Comparison of ENCODE assay signal across 1 cellular context in the genomic region with DNA sequence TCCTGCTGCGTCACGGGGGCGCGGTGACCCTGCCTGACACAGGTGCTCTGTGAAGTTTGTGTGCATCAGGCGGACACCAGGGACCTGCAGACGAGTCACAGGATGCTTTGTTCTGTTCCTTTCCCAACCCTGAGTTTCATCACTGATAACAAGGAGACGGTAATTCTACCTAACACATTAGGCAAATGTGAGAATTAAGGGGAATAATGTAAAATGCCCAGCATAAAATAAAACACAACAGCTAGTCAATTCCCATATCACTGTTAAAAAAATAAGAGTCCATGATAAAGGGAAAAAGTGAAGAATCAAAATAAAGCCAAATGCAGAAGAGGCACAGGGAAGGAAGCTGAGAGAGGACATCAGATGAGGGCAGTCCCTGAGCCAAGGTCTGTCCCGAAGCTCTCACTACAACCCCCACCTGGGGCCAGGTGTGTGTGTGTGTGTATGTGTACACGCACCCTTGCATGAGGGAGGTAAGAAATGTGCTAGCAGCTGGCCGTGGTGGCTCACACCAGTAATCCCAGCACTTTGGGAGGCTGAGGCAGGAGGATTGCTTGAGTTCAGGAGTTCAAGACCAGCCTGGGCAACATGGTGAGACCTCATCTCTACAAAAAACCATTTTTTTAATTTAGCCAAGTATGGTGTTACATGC.
TF ChIP-seq lines count a peak whose summit lies in the region.

No MANE protein-coding gene starts in this region.

TF ChIP-seq in GM12878, 131 proteins besides CTCF, POLR2A, EP300 and RAD21:
- TF ChIP-seq SIN3A (IDR thresholded peaks at IDR 0.05; ENCODE audit: low read depth, low read length) = no peak
- TF ChIP-seq, protein P1, sequence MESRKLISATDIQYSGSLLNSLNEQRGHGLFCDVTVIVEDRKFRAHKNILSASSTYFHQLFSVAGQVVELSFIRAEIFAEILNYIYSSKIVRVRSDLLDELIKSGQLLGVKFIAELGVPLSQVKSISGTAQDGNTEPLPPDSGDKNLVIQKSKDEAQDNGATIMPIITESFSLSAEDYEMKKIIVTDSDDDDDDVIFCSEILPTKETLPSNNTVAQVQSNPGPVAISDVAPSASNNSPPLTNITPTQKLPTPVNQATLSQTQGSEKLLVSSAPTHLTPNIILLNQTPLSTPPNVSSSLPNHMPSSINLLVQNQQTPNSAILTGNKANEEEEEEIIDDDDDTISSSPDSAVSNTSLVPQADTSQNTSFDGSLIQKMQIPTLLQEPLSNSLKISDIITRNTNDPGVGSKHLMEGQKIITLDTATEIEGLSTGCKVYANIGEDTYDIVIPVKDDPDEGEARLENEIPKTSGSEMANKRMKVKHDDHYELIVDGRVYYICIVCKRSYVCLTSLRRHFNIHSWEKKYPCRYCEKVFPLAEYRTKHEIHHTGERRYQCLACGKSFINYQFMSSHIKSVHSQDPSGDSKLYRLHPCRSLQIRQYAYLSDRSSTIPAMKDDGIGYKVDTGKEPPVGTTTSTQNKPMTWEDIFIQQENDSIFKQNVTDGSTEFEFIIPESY (IDR thresholded peaks at IDR 0.05) = no peak
- TF ChIP-seq KLF5 (IDR thresholded peaks at IDR 0.05; ENCODE audit: partially characterized antibody) = no peak
- no peak for TF ChIP-seq RB1 (IDR thresholded peaks at IDR 0.05; ENCODE audit: borderline replicate concordance)
- no peak for TF ChIP-seq SIX5 (IDR thresholded peaks at IDR 0.05; ENCODE audit: low read depth, low read length, severe bottlenecking)
- no peak for TF ChIP-seq HCFC1 (IDR thresholded peaks at IDR 0.05; ENCODE audit: low read length)
- TF ChIP-seq, protein P2, sequence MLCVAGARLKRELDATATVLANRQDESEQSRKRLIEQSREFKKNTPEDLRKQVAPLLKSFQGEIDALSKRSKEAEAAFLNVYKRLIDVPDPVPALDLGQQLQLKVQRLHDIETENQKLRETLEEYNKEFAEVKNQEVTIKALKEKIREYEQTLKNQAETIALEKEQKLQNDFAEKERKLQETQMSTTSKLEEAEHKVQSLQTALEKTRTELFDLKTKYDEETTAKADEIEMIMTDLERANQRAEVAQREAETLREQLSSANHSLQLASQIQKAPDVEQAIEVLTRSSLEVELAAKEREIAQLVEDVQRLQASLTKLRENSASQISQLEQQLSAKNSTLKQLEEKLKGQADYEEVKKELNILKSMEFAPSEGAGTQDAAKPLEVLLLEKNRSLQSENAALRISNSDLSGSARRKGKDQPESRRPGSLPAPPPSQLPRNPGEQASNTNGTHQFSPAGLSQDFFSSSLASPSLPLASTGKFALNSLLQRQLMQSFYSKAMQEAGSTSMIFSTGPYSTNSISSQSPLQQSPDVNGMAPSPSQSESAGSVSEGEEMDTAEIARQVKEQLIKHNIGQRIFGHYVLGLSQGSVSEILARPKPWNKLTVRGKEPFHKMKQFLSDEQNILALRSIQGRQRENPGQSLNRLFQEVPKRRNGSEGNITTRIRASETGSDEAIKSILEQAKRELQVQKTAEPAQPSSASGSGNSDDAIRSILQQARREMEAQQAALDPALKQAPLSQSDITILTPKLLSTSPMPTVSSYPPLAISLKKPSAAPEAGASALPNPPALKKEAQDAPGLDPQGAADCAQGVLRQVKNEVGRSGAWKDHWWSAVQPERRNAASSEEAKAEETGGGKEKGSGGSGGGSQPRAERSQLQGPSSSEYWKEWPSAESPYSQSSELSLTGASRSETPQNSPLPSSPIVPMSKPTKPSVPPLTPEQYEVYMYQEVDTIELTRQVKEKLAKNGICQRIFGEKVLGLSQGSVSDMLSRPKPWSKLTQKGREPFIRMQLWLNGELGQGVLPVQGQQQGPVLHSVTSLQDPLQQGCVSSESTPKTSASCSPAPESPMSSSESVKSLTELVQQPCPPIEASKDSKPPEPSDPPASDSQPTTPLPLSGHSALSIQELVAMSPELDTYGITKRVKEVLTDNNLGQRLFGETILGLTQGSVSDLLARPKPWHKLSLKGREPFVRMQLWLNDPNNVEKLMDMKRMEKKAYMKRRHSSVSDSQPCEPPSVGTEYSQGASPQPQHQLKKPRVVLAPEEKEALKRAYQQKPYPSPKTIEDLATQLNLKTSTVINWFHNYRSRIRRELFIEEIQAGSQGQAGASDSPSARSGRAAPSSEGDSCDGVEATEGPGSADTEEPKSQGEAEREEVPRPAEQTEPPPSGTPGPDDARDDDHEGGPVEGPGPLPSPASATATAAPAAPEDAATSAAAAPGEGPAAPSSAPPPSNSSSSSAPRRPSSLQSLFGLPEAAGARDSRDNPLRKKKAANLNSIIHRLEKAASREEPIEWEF (IDR thresholded peaks at IDR 0.05; ENCODE audit: insufficient replicate concordance, low read depth, low read length) = no peak
- no peak for TF ChIP-seq NRF1 (conservative IDR thresholded peaks at IDR 0.05; ENCODE audit: low read depth, low read length)
- no peak for TF ChIP-seq HDAC2 (IDR thresholded peaks at IDR 0.05)
- TF ChIP-seq CREM (IDR thresholded peaks at IDR 0.05; ENCODE audit: low read depth) = no peak
TF ChIP-seq in GM12878: peak in this region for 0.
